9 cellular contexts compared by ENCODE assay signal in genomic region chr15:96332854-96333193, GRCh38. TPM values are rescaled to one million over a fixed set of nuclear protein-coding genes. Genes with fewer than 3 reads are reported as not detected.
DNase-seq lines count a peak whose midpoint lies in the region; ATAC-seq and TF ChIP-seq lines count a peak whose summit lies in the region.
"Had no signal": no experiment of that assay in that cellular context is flagged by ENCODE, and none has a peak within 500 bp of the region (broad histone marks: within the 10 kb centered on the region; RNA-seq: fewer than 3 reads in every experiment).

No MANE protein-coding gene starts in this region.

- H3K36me3 ChIP-seq in A673 (ENCODE audit: insufficient read depth, low read length, poor library complexity, severe bottlenecking) (peaks cover 55% of the 10 kb centered on the region), colonic mucosa (no peaks in the 10 kb centered on the region), muscle layer of duodenum (ENCODE audit: control insufficient read depth in 1 of 2, insufficient read depth in 2 of 2, low read length in 2 of 2) (no peaks in the 10 kb centered on the region)

- CTCF ChIA-PET in A673 (lab: Charles Lee), result no interaction called here

- TF ChIP-seq CTCF in A673 (conservative IDR thresholded peaks at IDR 0.05; ENCODE audit: low read depth, low read length) (no peak), colonic mucosa (IDR thresholded peaks at IDR 0.05) (no peak)

- H3K9ac ChIP-seq in colonic mucosa (ENCODE audit: low read depth in 2 of 2, low read length in 2 of 2), result peak overlapping the region; percentile 84 to 97

- BruUV-seq in A673 (replicated peaks; lab: Mats Ljungman, UMichigan), result no TSS peak

- H3K9me3 ChIP-seq in A673 (ENCODE audit: low read depth, low read length, poor library complexity, severe bottlenecking) (no peaks in the 10 kb centered on the region), colonic mucosa (no peaks in the 10 kb centered on the region), muscle layer of duodenum (ENCODE audit: control insufficient read depth in 1 of 2, low read length in 2 of 2) (no peaks in the 10 kb centered on the region)

- POLR2A ChIA-PET in A673 (lab: Charles Lee; ENCODE audit: low non-redundant PET), result no interaction called here

- intact Hi-C loops in A673 (cut with micrococcal nuclease; ENCODE audit: unreplicated experiment), result loop anchor here (5.0 to 10.0 kb wide), 2 partner anchors 734 to 1658 kb away; no protein-coding TSS in a partner anchor
- intact Hi-C loops in colonic mucosa (cut with DNase I), result no loop called here

- H3K27ac ChIP-seq in A673 (ENCODE audit: low read depth, low read length, poor library complexity, severe bottlenecking), result peak overlapping the region; percentile 97
- H3K27ac ChIP-seq in colonic mucosa, result peak overlapping the region; percentile 84
- H3K27ac ChIP-seq in muscle layer of duodenum (ENCODE audit: low read length), result peak overlapping the region; percentile 93

- ATAC-seq in HG02798 (IDR thresholded peaks at IDR 0.05; ENCODE audit: poor library complexity, unreplicated experiment) (no peak), GM18519 (IDR thresholded peaks at IDR 0.05; ENCODE audit: low FRiP score, unreplicated experiment) (no peak)

- H3K27me3 ChIP-seq in A673 (replicated peaks; ENCODE audit: insufficient read depth, low read depth, low read length, poor library complexity) (no peaks in the 10 kb centered on the region), colonic mucosa (no peaks in the 10 kb centered on the region), muscle layer of duodenum (ENCODE audit: low read depth, low read length) (no peaks in the 10 kb centered on the region)

- H3K4me3 ChIP-seq in A673 (ENCODE audit: low read depth, low read length, poor library complexity, severe bottlenecking) (peak overlapping the region; percentile 77), colonic mucosa (peak overlapping the region; percentile 50), muscle layer of duodenum (ENCODE audit: low read depth in 1 of 2, low read length in 2 of 2) (peak overlapping the region; percentile 95 to 98)

- no peak for DNase-seq in A673 (ENCODE audit: low spot score)
- peak; percentile 46 for DNase-seq in HuH-7.5 (ENCODE audit: low spot score)
- DNase-seq in colonic mucosa, result no peak
- DNase-seq in OCI-M2 (lab: John Stamatoyannopoulos, UW; ENCODE audit: unreplicated experiment), result no peak
- DNase-seq in anterior cingulate cortex (lab: John Stamatoyannopoulos, UW), result no peak
- DNase-seq: OCI-M1 had no signal

- peaks cover 19% of the 10 kb centered on the region for H3K4me1 ChIP-seq in A673 (ENCODE audit: insufficient read depth, low read length, poor library complexity, severe bottlenecking)
- H3K4me1 ChIP-seq in colonic mucosa, result no peaks in the 10 kb centered on the region
- peaks cover 0 to 6% of the 10 kb centered on the region in 2 donors for H3K4me1 ChIP-seq in muscle layer of duodenum (ENCODE audit: control insufficient read depth in 1 of 2, insufficient read depth in 2 of 2, low read length in 2 of 2)

RNA-seq across cellular contexts. Expression of gene NR2F2, which starts 2.3 kb away (rescaled TPM):
- total RNA-seq in A673 (2021), result 106 and 138 TPM in 2 replicates
- total RNA-seq in colonic mucosa, result 10 to 100 TPM; 25.7 to 35.0 TPM
